ENCODE assay signal across 6 cellular contexts in the genomic region with DNA sequence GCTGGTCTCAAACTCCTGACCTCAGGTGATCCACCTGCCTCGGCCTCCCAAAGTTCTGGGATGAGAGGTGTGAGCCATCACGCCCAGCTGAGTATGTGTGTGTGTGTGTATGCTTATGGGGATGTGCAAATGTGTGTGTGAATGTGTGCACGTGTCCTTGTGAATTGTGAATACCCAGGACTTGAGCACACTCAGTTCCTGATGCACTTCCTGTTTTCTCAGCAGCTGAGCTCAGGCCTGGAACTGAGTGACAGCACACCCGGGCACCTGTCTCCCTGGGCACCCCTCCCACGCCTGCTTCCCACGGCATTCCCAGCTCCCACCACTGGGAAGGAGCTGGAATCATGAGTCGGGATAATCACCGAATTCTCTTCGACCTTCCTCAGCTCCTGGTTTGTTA. TPM values are rescaled to one million over a fixed set of nuclear protein-coding genes. Genes with fewer than 3 reads are reported as not detected.
"Had no signal": no experiment of that assay in that cellular context is flagged by ENCODE, and none has a peak within 500 bp of the region (broad histone marks: within the 10 kb centered on the region; RNA-seq: fewer than 3 reads in every experiment).

No MANE protein-coding gene starts in this region.

RNA-seq across cellular contexts. Expression of gene SMIM34, which starts 16.5 kb away (rescaled TPM):
- total RNA-seq: HepG2, HT-29, HT1080, IMR-90, K562 had no signal
- polyA plus RNA-seq: HepG2, IgD-negative memory B cell, IMR-90, K562 had no signal

RNA-seq across cellular contexts. Expression of gene KCNE2, which starts 43.5 kb away (rescaled TPM):
- total RNA-seq: HepG2, HT1080, IMR-90, K562 had no signal
- polyA plus RNA-seq: HepG2, IgD-negative memory B cell, IMR-90, K562 had no signal
